8 cellular contexts compared by ENCODE assay signal in genomic region chrX:119755981-119756533, GRCh38. TPM values are rescaled to one million over a fixed set of nuclear protein-coding genes. Genes with fewer than 3 reads are reported as not detected.
DNase-seq lines count a peak whose midpoint lies in the region; ATAC-seq and TF ChIP-seq lines count a peak whose summit lies in the region.

No MANE protein-coding gene starts in this region.

- peak; percentile 57 for DNase-seq in GF-D8 (lab: John Stamatoyannopoulos, UW)
- DNase-seq in MM.1S: peak; percentile 91
- peak; percentile 59 to 72 for DNase-seq in activated T-cell treated with anti-CD3 and anti-CD28 coated beads, Interleukin-2, amount 50 U/mL, for 48 hours
- DNase-seq in posterior vena cava (ENCODE audit: low spot score): peak; percentile 31
- DNase-seq in NCI-H748 (lab: John Stamatoyannopoulos, UW; ENCODE audit: unreplicated experiment): no peak
- DNase-seq in NCI-H2029 treated with DMSO at 0.1 percent for 48 hours (lab: John Stamatoyannopoulos, UW): no peak
- no peak for DNase-seq in AG20443 (ENCODE audit: low spot score)

- H3K27ac ChIP-seq in MM.1S (ENCODE audit: low read length): peak overlapping the region; percentile 99

- H3K9me3 ChIP-seq in MM.1S (replicated peaks; ENCODE audit: insufficient read depth, low read length): no peaks in the 10 kb centered on the region

- no peaks in the 10 kb centered on the region for H3K9me2 ChIP-seq in MM.1S (replicated peaks; ENCODE audit: insufficient read depth, low read length)

- ATAC-seq in GM21576 (IDR thresholded peaks at IDR 0.05; ENCODE audit: unreplicated experiment): peak; percentile 65

- peak overlapping the region; percentile 44 for H3K4me3 ChIP-seq in MM.1S (ENCODE audit: low read length)

- H4K20me1 ChIP-seq in MM.1S (ENCODE audit: insufficient read depth, low read length): no peaks in the 10 kb centered on the region

- H3K36me3 ChIP-seq in MM.1S (replicated peaks; ENCODE audit: insufficient read depth, low read length): no peaks in the 10 kb centered on the region

- H3K79me2 ChIP-seq in MM.1S (ENCODE audit: low read length): no peaks in the 10 kb centered on the region

- H2AFZ ChIP-seq in MM.1S (ENCODE audit: low read length): peak overlapping the region; percentile 38

- H3K27me3 ChIP-seq in MM.1S (replicated peaks; ENCODE audit: insufficient read depth, low read length): no peaks in the 10 kb centered on the region

- intact Hi-C loops in posterior vena cava (cut with DNase I): no loop called here

- H3K9ac ChIP-seq in MM.1S (ENCODE audit: low read length): peak overlapping the region; percentile 64

- peaks cover 29% of the 10 kb centered on the region for H3F3A ChIP-seq in MM.1S (ENCODE audit: insufficient read depth, low read length)

- H3K4me1 ChIP-seq in MM.1S (ENCODE audit: low read length): peaks cover 41% of the 10 kb centered on the region

- TF ChIP-seq CTCF in MM.1S (IDR thresholded peaks at IDR 0.05; ENCODE audit: low read length): no peak

- H3K4me2 ChIP-seq in MM.1S (ENCODE audit: low read depth, low read length): peak overlapping the region; percentile 69

RNA-seq across cellular contexts. Expression of gene SOWAHD, which starts 2.3 kb away (rescaled TPM):
- under 1 TPM; 0.29 to 0.32 TPM for total RNA-seq in posterior vena cava

RNA-seq across cellular contexts. Expression of gene RPL39, which starts 35.4 kb away (rescaled TPM):
- 1,000 to 10,000 TPM; 1,458 to 1,459 TPM for total RNA-seq in posterior vena cava

Comparison
In these comparisons a context has a peak if more than half of its experiments do, and no peak if none do; other contexts are left out.
1. DNase-seq: peak in GF-D8 (single experiment), MM.1S (single experiment), activated T-cell treated with anti-CD3 and anti-CD28 coated beads, Interleukin-2, amount 50 U/mL, for 48 hours (2 of 2) and posterior vena cava (single experiment); none in NCI-H748 (single experiment), NCI-H2029 treated with DMSO at 0.1 percent for 48 hours (single experiment) and AG20443 (single experiment).